In the genomic region with DNA sequence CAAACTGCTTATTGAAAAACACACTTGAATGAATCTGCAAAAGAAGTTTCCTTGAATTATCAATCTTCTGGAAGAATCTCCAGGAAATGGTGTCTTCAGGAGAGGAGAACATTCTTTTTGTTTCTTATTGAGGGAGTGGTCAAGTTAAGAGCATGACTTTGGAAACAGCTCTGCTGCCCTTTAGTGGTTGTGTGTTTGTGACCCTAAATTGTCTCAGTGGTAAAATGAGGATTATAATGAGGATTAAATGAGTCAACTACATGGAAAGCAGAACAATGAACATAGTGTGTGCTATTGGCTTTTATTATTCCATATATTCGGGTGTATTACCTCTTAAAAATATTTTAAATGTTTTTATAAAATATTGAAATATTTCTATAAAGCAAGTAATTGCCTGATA, we compare ENCODE assay signal across 16 cellular contexts.
"Had no signal": no experiment of that assay in that cellular context is flagged by ENCODE, and none has a peak within 500 bp of the region (broad histone marks: within the 10 kb centered on the region; RNA-seq: fewer than 3 reads in every experiment).

No MANE protein-coding gene starts in this region.

- H3K27ac ChIP-seq: ascending aorta, breast epithelium, epithelial cell of prostate, ovary, stomach, testis had no signal

- H3K27me3 ChIP-seq: ascending aorta, breast epithelium, ovary, stomach, testis had no signal

- H3K4me3 ChIP-seq: ascending aorta, breast epithelium, ovary, stomach, testis had no signal

- H3K4me1 ChIP-seq: breast epithelium, stomach, testis had no signal

- ATAC-seq: activated CD8-positive, alpha-beta memory T cell treated with anti-CD3 and anti-CD28 coated beads, Interleukin-2, amount 10 ng/mL, durations not matched to agents 7 days and 5 days; effector memory CD8-positive, alpha-beta T cell had no signal

- H3K9me3 Mint-ChIP-seq: effector memory CD8-positive, alpha-beta T cell; T-helper 2 cell treated with Interferon-gamma antibody and Interleukin-4, amounts not matched to agents 5 μg/mL and 100 μg/mL, for 36 hours had no signal

- H3K36me3 Mint-ChIP-seq: activated CD8-positive, alpha-beta memory T cell treated with anti-CD3 and anti-CD28 coated beads, Interleukin-2, amount 10 ng/mL, durations not matched to agents 7 days and 5 days; activated naive CD4-positive, alpha-beta T cell treated with anti-CD3 and anti-CD28 coated beads, Interleukin-2, amount 10 ng/mL, durations not matched to agents 7 days and 5 days had no signal

- H3K36me3 ChIP-seq: ascending aorta, breast epithelium, ovary, stomach had no signal

- H3K4me3 Mint-ChIP-seq: activated CD8-positive, alpha-beta memory T cell treated with anti-CD3 and anti-CD28 coated beads, Interleukin-2, amount 10 ng/mL, durations not matched to agents 7 days and 5 days; activated naive CD4-positive, alpha-beta T cell treated with anti-CD3 and anti-CD28 coated beads, Interleukin-2, amount 10 ng/mL, durations not matched to agents 7 days and 5 days; effector memory CD8-positive, alpha-beta T cell; T-helper 2 cell treated with Interferon-gamma antibody and Interleukin-4, amounts not matched to agents 5 μg/mL and 100 μg/mL, for 36 hours had no signal

- DNase-seq: activated CD4-positive, alpha-beta T cell treated with anti-CD3 and anti-CD28 coated beads, Interleukin-2, amount 50 U/mL, for 48 hours; activated CD8-positive, alpha-beta memory T cell treated with anti-CD3 and anti-CD28 coated beads, Interleukin-2, amount 10 ng/mL, durations not matched to agents 7 days and 5 days; activated naive CD4-positive, alpha-beta T cell treated with anti-CD3 and anti-CD28 coated beads, Interleukin-2, amount 10 ng/mL, durations not matched to agents 7 days and 5 days; activated T-cell treated with anti-CD3 and anti-CD28 coated beads, Interleukin-2, amount 50 U/mL, for 1 hour; dermis blood vessel endothelial cell; effector memory CD8-positive, alpha-beta T cell; foreskin melanocyte; ovary; stimulated activated CD4-positive, alpha-beta T cell treated with anti-CD3 and anti-CD28 coated beads, Interleukin-12 subunit alpha, Interleukin-12 subunit beta, amount 100 ng/mL, for 4 hours; stimulated activated CD4-positive, alpha-beta T cell treated with anti-CD3 and anti-CD28 coated beads, Interleukin-2, amount 100 ng/mL, for 24 hours; stomach; testis had no signal

- H3K9me3 ChIP-seq: ascending aorta, breast epithelium, ovary, stomach, testis had no signal

- H3K27ac Mint-ChIP-seq: activated CD8-positive, alpha-beta memory T cell treated with anti-CD3 and anti-CD28 coated beads, Interleukin-2, amount 10 ng/mL, durations not matched to agents 7 days and 5 days; activated naive CD4-positive, alpha-beta T cell treated with anti-CD3 and anti-CD28 coated beads, Interleukin-2, amount 10 ng/mL, durations not matched to agents 7 days and 5 days; effector memory CD8-positive, alpha-beta T cell; T-helper 2 cell treated with Interferon-gamma antibody and Interleukin-4, amounts not matched to agents 5 μg/mL and 100 μg/mL, for 36 hours had no signal
